In genomic region chr1:213793482-213794067, GRCh38 we compare ENCODE assay signal across 30 cellular contexts.
"Had no signal": no experiment of that assay in that cellular context is flagged by ENCODE, and none has a peak within 500 bp of the region (broad histone marks: within the 10 kb centered on the region; RNA-seq: fewer than 3 reads in every experiment).

No MANE protein-coding gene starts in this region.

- DNase-seq: activated CD4-positive, alpha-beta memory T cell treated with anti-CD3 and anti-CD28 coated beads for 36 hours; activated CD4-positive, alpha-beta T cell treated with anti-CD3 and anti-CD28 coated beads for 36 hours; activated CD4-positive, alpha-beta T cell treated with anti-CD3 and anti-CD28 coated beads, Interleukin-2, amount 10 ng/mL, durations not matched to agents 24 days and 14 days; activated CD4-positive, CD25-positive, alpha-beta regulatory T cell; activated CD4-positive, CD25-positive, alpha-beta regulatory T cell treated with anti-CD3 and anti-CD28 coated beads, Interleukin-2, amount 50 U/mL, for 72 hours; activated CD8-positive, alpha-beta memory T cell treated with anti-CD3 and anti-CD28 coated beads, Interleukin-2, amount 50 U/mL, for 48 hours; activated gamma-delta T cell; activated naive CD4-positive, alpha-beta T cell; activated naive CD4-positive, alpha-beta T cell treated with anti-CD3 and anti-CD28 coated beads, Interleukin-2, amount 10 ng/mL, durations not matched to agents 7 days and 5 days; activated naive CD8-positive, alpha-beta T cell treated with anti-CD3 and anti-CD28 coated beads, Interleukin-2, amount 10 ng/mL, durations not matched to agents 7 days and 5 days; activated T-cell treated with anti-CD3 and anti-CD28 coated beads for 4 hours; activated T-cell treated with anti-CD3 and anti-CD28 coated beads, Interleukin-2, amount 50 U/mL, for 24 hours; activated T-cell treated with anti-CD3 and anti-CD28 coated beads, Interleukin-2, amount 50 U/mL, for 72 hours; central memory CD4-positive, alpha-beta T cell; cerebellar nuclear complex; colonic mucosa; effector CD8-positive, alpha-beta T cell; esophagus squamous epithelium; foreskin melanocyte; heart right ventricle had no signal

- H3K36me3 ChIP-seq: ascending aorta, breast epithelium, cardiac muscle cell, colonic mucosa, esophagus squamous epithelium, gastroesophageal sphincter, heart right ventricle had no signal

- H2AFZ ChIP-seq: hepatocyte had no signal

- H3K4me3 ChIP-seq: ascending aorta, breast epithelium, cardiac muscle cell, colonic mucosa, esophagus squamous epithelium, gastroesophageal sphincter, heart right ventricle, hepatocyte had no signal

- H3K9me3 ChIP-seq: ascending aorta, breast epithelium, colonic mucosa, esophagus squamous epithelium, gastroesophageal sphincter, heart right ventricle had no signal

- H3K4me1 Mint-ChIP-seq: activated CD4-positive, alpha-beta T cell treated with anti-CD3 and anti-CD28 coated beads, Interleukin-2, amount 10 ng/mL, durations not matched to agents 24 days and 14 days; activated naive CD4-positive, alpha-beta T cell treated with anti-CD3 and anti-CD28 coated beads, Interleukin-2, amount 10 ng/mL, durations not matched to agents 7 days and 5 days; activated naive CD8-positive, alpha-beta T cell treated with anti-CD3 and anti-CD28 coated beads, Interleukin-2, amount 10 ng/mL, durations not matched to agents 7 days and 5 days; brain had no signal

- H3K27me3 ChIP-seq: ascending aorta, breast epithelium, colonic mucosa, gastroesophageal sphincter, heart right ventricle, hepatocyte had no signal

- H3K9me3 Mint-ChIP-seq: activated CD4-positive, alpha-beta memory T cell treated with anti-CD3 and anti-CD28 coated beads for 36 hours; activated naive CD4-positive, alpha-beta T cell treated with anti-CD3 and anti-CD28 coated beads, Interleukin-2, amount 10 ng/mL, durations not matched to agents 7 days and 5 days; brain had no signal

- H3K27ac ChIP-seq: ascending aorta, breast epithelium, cardiac muscle cell, colonic mucosa, epithelial cell of prostate, esophagus squamous epithelium, gastroesophageal sphincter, heart right ventricle, hepatocyte had no signal

- H3K27me3 Mint-ChIP-seq: activated CD4-positive, alpha-beta memory T cell treated with anti-CD3 and anti-CD28 coated beads for 36 hours; activated naive CD4-positive, alpha-beta T cell treated with anti-CD3 and anti-CD28 coated beads, Interleukin-2, amount 10 ng/mL, durations not matched to agents 7 days and 5 days; activated naive CD8-positive, alpha-beta T cell treated with anti-CD3 and anti-CD28 coated beads, Interleukin-2, amount 10 ng/mL, durations not matched to agents 7 days and 5 days; activated T-cell treated with anti-CD3 and anti-CD28 coated beads, Interleukin-2, amount 50 U/mL, for 24 hours had no signal

- H3K27ac Mint-ChIP-seq: activated CD4-positive, alpha-beta memory T cell treated with anti-CD3 and anti-CD28 coated beads for 36 hours; activated CD4-positive, alpha-beta T cell treated with anti-CD3 and anti-CD28 coated beads for 36 hours; activated CD4-positive, alpha-beta T cell treated with anti-CD3 and anti-CD28 coated beads, Interleukin-2, amount 10 ng/mL, durations not matched to agents 24 days and 14 days; activated naive CD4-positive, alpha-beta T cell treated with anti-CD3 and anti-CD28 coated beads, Interleukin-2, amount 10 ng/mL, durations not matched to agents 7 days and 5 days; activated naive CD4-positive, alpha-beta T cell treated with anti-CD3 and anti-CD28 coated beads, Interleukin-2, amount 50 U/mL, for 72 hours; activated naive CD8-positive, alpha-beta T cell treated with anti-CD3 and anti-CD28 coated beads, Interleukin-2, amount 10 ng/mL, durations not matched to agents 7 days and 5 days; activated T-cell treated with anti-CD3 and anti-CD28 coated beads, Interleukin-2, amount 50 U/mL, for 24 hours; activated T-cell treated with anti-CD3 and anti-CD28 coated beads, Interleukin-2, amount 50 U/mL, for 72 hours; brain had no signal

- H3K4me3 Mint-ChIP-seq: activated CD4-positive, alpha-beta memory T cell treated with anti-CD3 and anti-CD28 coated beads for 36 hours; activated CD4-positive, alpha-beta T cell treated with anti-CD3 and anti-CD28 coated beads for 36 hours; activated CD4-positive, alpha-beta T cell treated with anti-CD3 and anti-CD28 coated beads, Interleukin-2, amount 10 ng/mL, durations not matched to agents 24 days and 14 days; activated naive CD4-positive, alpha-beta T cell treated with anti-CD3 and anti-CD28 coated beads, Interleukin-2, amount 10 ng/mL, durations not matched to agents 7 days and 5 days; activated naive CD8-positive, alpha-beta T cell treated with anti-CD3 and anti-CD28 coated beads, Interleukin-2, amount 10 ng/mL, durations not matched to agents 7 days and 5 days; activated T-cell treated with anti-CD3 and anti-CD28 coated beads, Interleukin-2, amount 50 U/mL, for 24 hours; activated T-cell treated with anti-CD3 and anti-CD28 coated beads, Interleukin-2, amount 50 U/mL, for 72 hours; brain had no signal

- H3K36me3 Mint-ChIP-seq: activated CD4-positive, alpha-beta memory T cell treated with anti-CD3 and anti-CD28 coated beads for 36 hours; activated naive CD4-positive, alpha-beta T cell treated with anti-CD3 and anti-CD28 coated beads, Interleukin-2, amount 10 ng/mL, durations not matched to agents 7 days and 5 days; activated naive CD8-positive, alpha-beta T cell treated with anti-CD3 and anti-CD28 coated beads, Interleukin-2, amount 10 ng/mL, durations not matched to agents 7 days and 5 days; brain had no signal

- H3K79me2 ChIP-seq: hepatocyte had no signal

- FAIRE-seq: endometrium, endothelial cell of umbilical vein had no signal

- H3K4me2 ChIP-seq: hepatocyte had no signal

- H3K4me1 ChIP-seq: ascending aorta, breast epithelium, colonic mucosa, esophagus squamous epithelium, gastroesophageal sphincter, heart right ventricle had no signal
